In the genomic region with DNA sequence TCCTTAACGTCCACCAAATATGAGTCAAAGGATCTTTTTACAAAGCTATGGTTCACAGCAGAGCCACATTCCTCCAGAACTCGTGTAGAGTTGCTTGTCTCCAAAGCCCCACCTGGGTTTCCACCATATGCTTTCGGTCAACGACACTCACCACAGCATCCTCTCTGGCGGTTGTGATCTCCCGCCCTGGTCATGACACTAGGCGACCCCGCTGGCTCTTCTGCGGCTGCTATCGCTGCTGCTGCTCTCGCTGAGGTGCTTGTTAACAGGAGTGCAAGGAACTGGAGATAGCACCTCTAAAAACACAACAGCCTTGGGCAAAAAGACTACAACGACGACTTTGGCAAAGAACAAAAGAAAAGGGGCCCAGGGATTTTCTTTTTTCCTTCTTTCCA, we compare ENCODE assay signal across 8 cellular contexts. TPM values are rescaled to one million over a fixed set of nuclear protein-coding genes. Genes with fewer than 3 reads are reported as not detected.
DNase-seq lines count a peak whose midpoint lies in the region; ATAC-seq and TF ChIP-seq lines count a peak whose summit lies in the region.

No MANE protein-coding gene starts in this region.

- H3K9me3 ChIP-seq in Caco-2 (no peaks in the 10 kb centered on the region), left lung (no peaks in the 10 kb centered on the region)

- H3K36me3 Mint-ChIP-seq in Caco-2 (ENCODE audit: insufficient read depth, unreplicated experiment) = peaks cover 32% of the 10 kb centered on the region
- H3K36me3 Mint-ChIP-seq in stimulated activated memory B cell treated with anti-CD40 and anti-IgM and Interleukin-4, amounts not matched to agents 10 μg/mL and 1 μg/mL and 100 μg/mL, for 72 hours = no peaks in the 10 kb centered on the region

- H3K9me3 Mint-ChIP-seq in Caco-2 (ENCODE audit: unreplicated experiment) = no peaks in the 10 kb centered on the region
- H3K9me3 Mint-ChIP-seq in stimulated activated memory B cell treated with anti-CD40 and anti-IgM and Interleukin-4, amounts not matched to agents 10 μg/mL and 1 μg/mL and 100 μg/mL, for 72 hours = no peaks in the 10 kb centered on the region

- peak; percentile 39 for ATAC-seq in HG02642 (IDR thresholded peaks at IDR 0.05; ENCODE audit: poor library complexity, unreplicated experiment)
- ATAC-seq in left lung = peak; percentile 33
- peak; percentile 20 for ATAC-seq in stimulated activated memory B cell treated with anti-CD40 and anti-IgM and Interleukin-4, amounts not matched to agents 10 μg/mL and 1 μg/mL and 100 μg/mL, for 72 hours
- ATAC-seq in HG02588 (IDR thresholded peaks at IDR 0.05; ENCODE audit: unreplicated experiment) = no peak

- H3K27ac ChIP-seq in caudate nucleus (ENCODE audit: low read depth, low read length) (peak overlapping the region; percentile 55), left lung (peak overlapping the region; percentile 89 to 91)

- peaks cover 53% of the 10 kb centered on the region for H3K4me1 Mint-ChIP-seq in Caco-2 (ENCODE audit: low read depth, unreplicated experiment)
- H3K4me1 Mint-ChIP-seq in stimulated activated memory B cell treated with anti-CD40 and anti-IgM and Interleukin-4, amounts not matched to agents 10 μg/mL and 1 μg/mL and 100 μg/mL, for 72 hours = peaks cover 18% of the 10 kb centered on the region

- H3K27me3 ChIP-seq in Caco-2 (replicated peaks; ENCODE audit: control insufficient read depth, insufficient read depth, low read length) (no peaks in the 10 kb centered on the region), left lung (peaks cover 0 to 4% of the 10 kb centered on the region in 2 donors)

- no peak for TF ChIP-seq CTCF in Caco-2 (IDR thresholded peaks at IDR 0.05; ENCODE audit: insufficient read depth in 1 of 2, low read depth in 1 of 2, low read length in 1 of 2, severe bottlenecking in 1 of 2, unreplicated experiment in 1 of 2)
- TF ChIP-seq CTCF in left lung (IDR thresholded peaks at IDR 0.05) = no peak

- no peaks in the 10 kb centered on the region for H3K27me3 Mint-ChIP-seq in Caco-2 (ENCODE audit: insufficient read depth, unreplicated experiment)
- H3K27me3 Mint-ChIP-seq in stimulated activated memory B cell treated with anti-CD40 and anti-IgM and Interleukin-4, amounts not matched to agents 10 μg/mL and 1 μg/mL and 100 μg/mL, for 72 hours = peaks cover 62% of the 10 kb centered on the region

- peak overlapping the region; percentile 66 for H3K4me3 ChIP-seq in Caco-2 (ENCODE audit: low read depth, low read length)
- peak overlapping the region; percentile 62 to 64 for H3K4me3 ChIP-seq in left lung

- intact Hi-C loops in Caco-2 (cut with micrococcal nuclease; ENCODE audit: unreplicated experiment) (loop anchor here (1.0 to 10.0 kb wide), 7 partner anchors 25 to 185 kb away; partner anchors contain the start of genes ASNSD1 and OSGEPL1), left lung (cut with DNase I) (no loop called here)

- H3K4me3 Mint-ChIP-seq in Caco-2 (ENCODE audit: unreplicated experiment) = peak overlapping the region; percentile 99
- peak overlapping the region; percentile 40 for H3K4me3 Mint-ChIP-seq in stimulated activated memory B cell treated with anti-CD40 and anti-IgM and Interleukin-4, amounts not matched to agents 10 μg/mL and 1 μg/mL and 100 μg/mL, for 72 hours

- peak; percentile 53 for DNase-seq in Caco-2
- DNase-seq in SK-N-DZ (ENCODE audit: low spot score) = peak; percentile 70
- peak in 4 of 61 donors; percentile 2 to 48 (median 24) for DNase-seq in caudate nucleus (lab: John Stamatoyannopoulos, UW)
- DNase-seq in left lung = peak; percentile 43 to 79
- no peak for DNase-seq in putamen (ENCODE audit: low spot score)

- TSS peak; percentile 59 for BruUV-seq in Caco-2 (replicated peaks; lab: Mats Ljungman, UMichigan)

- CTCF ChIA-PET in Caco-2 (lab: Charles Lee) = interaction anchor here (0.6 to 2.3 kb wide), 12 partner anchors 18 to 1651 kb away, joined by 3 to 15 read pairs (median 4); no protein-coding TSS in a partner anchor

- H3K36me3 ChIP-seq in Caco-2 (ENCODE audit: control insufficient read depth, insufficient read depth, low read length) (no peaks in the 10 kb centered on the region), left lung (no peaks in the 10 kb centered on the region)

- H3K27ac Mint-ChIP-seq in Caco-2 (ENCODE audit: unreplicated experiment) = peak overlapping the region; percentile 88
- H3K27ac Mint-ChIP-seq in stimulated activated memory B cell treated with anti-CD40 and anti-IgM and Interleukin-4, amounts not matched to agents 10 μg/mL and 1 μg/mL and 100 μg/mL, for 72 hours = no peak overlapping the region

- H3K4me1 ChIP-seq in Caco-2 = peaks cover 52% of the 10 kb centered on the region
- peaks cover 19 to 55% of the 10 kb centered on the region in 2 donors for H3K4me1 ChIP-seq in left lung

- POLR2A ChIA-PET in Caco-2 (lab: Charles Lee) = interaction anchor here (0.6 to 3.5 kb wide), 23 partner anchors 13 to 201 kb away, joined by 3 to 24 read pairs (median 4); partner anchors contain the start of genes ANKAR, OSGEPL1 and WDR75

RNA-seq across cellular contexts. Expression of gene SLC40A1, which starts 0.3 kb away (rescaled TPM):
- total RNA-seq in Caco-2 (2022) (78.1 and 109 TPM in 2 replicates), left lung (100 to 1,000 TPM; 104 to 153 TPM)
- 3.9 and 8.0 TPM in 2 replicates for polyA plus RNA-seq in SK-N-DZ (2014; cell fraction: cytosol; rRNA removed)
- 4.7 and 5.2 TPM in 2 replicates for polyA plus RNA-seq in SK-N-DZ (2014; cell fraction: nucleus; rRNA removed)
